Comparison of ENCODE assay signal across 8 cellular contexts in the genomic region with DNA sequence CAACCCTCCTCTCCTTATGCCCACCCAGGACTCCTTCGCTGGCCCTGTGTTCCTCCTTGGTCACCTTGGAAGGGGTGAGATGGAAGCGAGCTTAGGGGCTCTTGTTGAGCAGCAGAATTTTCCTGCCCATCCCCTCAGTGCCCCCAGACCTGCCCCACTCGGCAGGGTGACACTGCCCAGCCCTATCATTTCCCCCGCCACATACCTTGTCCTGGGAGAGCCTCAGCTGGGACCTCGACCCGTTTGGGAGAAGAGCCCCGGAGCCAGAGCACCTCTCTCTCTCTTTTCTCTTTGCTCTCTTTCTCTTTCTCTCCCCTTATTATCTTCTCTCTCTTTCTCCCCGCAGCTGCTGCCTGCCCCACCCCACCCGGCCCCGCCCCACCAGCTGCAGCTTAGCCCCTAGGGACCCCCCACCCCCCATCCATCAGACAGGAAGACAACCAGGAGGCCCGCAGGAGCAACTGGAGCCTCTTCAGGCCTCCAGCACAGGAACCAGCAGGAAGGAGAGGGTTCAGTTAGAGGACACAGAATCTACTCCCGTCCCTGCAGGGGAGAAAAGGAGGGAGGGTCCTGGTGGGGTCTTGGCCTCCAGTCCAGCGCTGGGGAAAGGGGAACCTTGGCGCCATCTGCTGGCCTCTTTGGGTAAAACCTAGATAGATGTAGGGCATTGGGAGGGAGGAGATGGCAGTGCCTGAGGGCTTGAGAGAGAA. TPM values are rescaled to one million over a fixed set of nuclear protein-coding genes. Genes with fewer than 3 reads are reported as not detected.
DNase-seq lines count a peak whose midpoint lies in the region; FAIRE-seq and TF ChIP-seq lines count a peak whose summit lies in the region.

No MANE protein-coding gene starts in this region.

- DNase-seq in AG09319 (ENCODE audit: extremely low read depth, low read depth), result no peak
- peak; percentile 79 for DNase-seq in H54 (ENCODE audit: insufficient read length, low spot score)
- DNase-seq in NCI-H524 (lab: John Stamatoyannopoulos, UW), result peak; percentile 90 to 93
- DNase-seq in activated CD4-positive, alpha-beta T cell treated with anti-CD3 and anti-CD28 coated beads, Interleukin-2, amount 50 U/mL, for 1 hour, result peak; percentile 64
- DNase-seq in ecto neural progenitor cell (ENCODE audit: low spot score), result peak; percentile 94
- DNase-seq in lung microvascular endothelial cell (ENCODE audit: low read depth in 2 of 2), result peak; percentile 35 to 57
- peak; percentile 57 for DNase-seq in stimulated activated CD8-positive, alpha-beta memory T cell treated with anti-CD3 and anti-CD28 coated beads, Interleukin-15, amount 100 ng/mL, for 1 hour (ENCODE audit: low read depth)
- no peak for DNase-seq in NCI-H226

- no peak for TF ChIP-seq POLR2A in H54 (IDR thresholded peaks at IDR 0.05; ENCODE audit: low read depth, low read length)

- FAIRE-seq in H54 (lab: Jason Lieb, UNC), result no peak

- TF ChIP-seq CTCF in AG09319 (IDR thresholded peaks at IDR 0.05; ENCODE audit: low read depth, low read length), result peak; percentile 88

RNA-seq across cellular contexts. Expression of gene FNDC5, which starts 1.6 kb away (rescaled TPM):
- total RNA-seq in lung microvascular endothelial cell, result 0.20 and 0.44 TPM in 2 replicates

RNA-seq across cellular contexts. Expression of gene HPCA, which starts 13.9 kb away (rescaled TPM):
- not detected in 2 replicates for total RNA-seq in lung microvascular endothelial cell

RNA-seq across cellular contexts. Expression of gene TMEM54, which starts 28.8 kb away (rescaled TPM):
- 20.0 and 21.1 TPM in 2 replicates for total RNA-seq in lung microvascular endothelial cell

RNA-seq across cellular contexts. Expression of gene S100PBP, which starts 54.9 kb away (rescaled TPM):
- 10.2 and 13.5 TPM in 2 replicates for total RNA-seq in lung microvascular endothelial cell

RNA-seq across cellular contexts. Expression of gene YARS1, which starts 55.2 kb away (rescaled TPM):
- 58.8 and 94.8 TPM in 2 replicates for total RNA-seq in lung microvascular endothelial cell

Comparison
In these comparisons a context has a peak if more than half of its experiments do, and no peak if none do; other contexts are left out.
1. DNase-seq: peak in H54 (single experiment), NCI-H524 (2 of 2), activated CD4-positive, alpha-beta T cell treated with anti-CD3 and anti-CD28 coated beads, Interleukin-2, amount 50 U/mL, for 1 hour (single experiment), ecto neural progenitor cell (single experiment), lung microvascular endothelial cell (2 of 2) and stimulated activated CD8-positive, alpha-beta memory T cell treated with anti-CD3 and anti-CD28 coated beads, Interleukin-15, amount 100 ng/mL, for 1 hour (single experiment); none in AG09319 (single experiment) and NCI-H226 (single experiment).